Comparison of ENCODE assay signal across 1 cellular context in the genomic region with DNA sequence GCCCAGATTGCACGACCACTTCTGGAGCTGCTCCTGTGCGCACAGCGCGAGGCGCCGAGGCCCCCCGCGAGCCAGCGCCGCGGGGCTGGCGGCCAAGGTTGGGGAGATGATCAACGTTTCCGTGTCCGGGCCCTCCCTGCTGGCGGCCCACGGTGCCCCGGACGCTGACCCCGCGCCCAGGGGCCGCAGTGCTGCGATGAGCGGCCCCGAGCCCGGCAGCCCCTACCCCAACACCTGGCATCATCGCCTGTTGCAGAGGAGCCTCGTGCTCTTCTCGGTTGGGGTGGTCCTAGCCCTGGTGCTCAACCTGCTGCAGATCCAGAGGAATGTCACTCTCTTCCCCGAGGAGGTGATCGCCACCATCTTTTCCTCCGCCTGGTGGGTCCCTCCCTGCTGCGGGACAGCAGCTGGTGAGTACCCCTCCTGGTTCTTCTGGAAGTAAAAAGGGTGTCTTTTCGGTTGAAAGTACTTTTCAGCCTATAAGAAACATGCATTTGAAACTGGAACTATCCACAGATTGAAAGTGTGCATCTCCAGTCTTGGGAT.
TF ChIP-seq lines count a peak whose summit lies in the region.

No MANE protein-coding gene starts in this region.

TF ChIP-seq in K562, 482 proteins besides CTCF, POLR2A, EP300 and RAD21 (continued from another document):
- TF ChIP-seq, protein P1, sequence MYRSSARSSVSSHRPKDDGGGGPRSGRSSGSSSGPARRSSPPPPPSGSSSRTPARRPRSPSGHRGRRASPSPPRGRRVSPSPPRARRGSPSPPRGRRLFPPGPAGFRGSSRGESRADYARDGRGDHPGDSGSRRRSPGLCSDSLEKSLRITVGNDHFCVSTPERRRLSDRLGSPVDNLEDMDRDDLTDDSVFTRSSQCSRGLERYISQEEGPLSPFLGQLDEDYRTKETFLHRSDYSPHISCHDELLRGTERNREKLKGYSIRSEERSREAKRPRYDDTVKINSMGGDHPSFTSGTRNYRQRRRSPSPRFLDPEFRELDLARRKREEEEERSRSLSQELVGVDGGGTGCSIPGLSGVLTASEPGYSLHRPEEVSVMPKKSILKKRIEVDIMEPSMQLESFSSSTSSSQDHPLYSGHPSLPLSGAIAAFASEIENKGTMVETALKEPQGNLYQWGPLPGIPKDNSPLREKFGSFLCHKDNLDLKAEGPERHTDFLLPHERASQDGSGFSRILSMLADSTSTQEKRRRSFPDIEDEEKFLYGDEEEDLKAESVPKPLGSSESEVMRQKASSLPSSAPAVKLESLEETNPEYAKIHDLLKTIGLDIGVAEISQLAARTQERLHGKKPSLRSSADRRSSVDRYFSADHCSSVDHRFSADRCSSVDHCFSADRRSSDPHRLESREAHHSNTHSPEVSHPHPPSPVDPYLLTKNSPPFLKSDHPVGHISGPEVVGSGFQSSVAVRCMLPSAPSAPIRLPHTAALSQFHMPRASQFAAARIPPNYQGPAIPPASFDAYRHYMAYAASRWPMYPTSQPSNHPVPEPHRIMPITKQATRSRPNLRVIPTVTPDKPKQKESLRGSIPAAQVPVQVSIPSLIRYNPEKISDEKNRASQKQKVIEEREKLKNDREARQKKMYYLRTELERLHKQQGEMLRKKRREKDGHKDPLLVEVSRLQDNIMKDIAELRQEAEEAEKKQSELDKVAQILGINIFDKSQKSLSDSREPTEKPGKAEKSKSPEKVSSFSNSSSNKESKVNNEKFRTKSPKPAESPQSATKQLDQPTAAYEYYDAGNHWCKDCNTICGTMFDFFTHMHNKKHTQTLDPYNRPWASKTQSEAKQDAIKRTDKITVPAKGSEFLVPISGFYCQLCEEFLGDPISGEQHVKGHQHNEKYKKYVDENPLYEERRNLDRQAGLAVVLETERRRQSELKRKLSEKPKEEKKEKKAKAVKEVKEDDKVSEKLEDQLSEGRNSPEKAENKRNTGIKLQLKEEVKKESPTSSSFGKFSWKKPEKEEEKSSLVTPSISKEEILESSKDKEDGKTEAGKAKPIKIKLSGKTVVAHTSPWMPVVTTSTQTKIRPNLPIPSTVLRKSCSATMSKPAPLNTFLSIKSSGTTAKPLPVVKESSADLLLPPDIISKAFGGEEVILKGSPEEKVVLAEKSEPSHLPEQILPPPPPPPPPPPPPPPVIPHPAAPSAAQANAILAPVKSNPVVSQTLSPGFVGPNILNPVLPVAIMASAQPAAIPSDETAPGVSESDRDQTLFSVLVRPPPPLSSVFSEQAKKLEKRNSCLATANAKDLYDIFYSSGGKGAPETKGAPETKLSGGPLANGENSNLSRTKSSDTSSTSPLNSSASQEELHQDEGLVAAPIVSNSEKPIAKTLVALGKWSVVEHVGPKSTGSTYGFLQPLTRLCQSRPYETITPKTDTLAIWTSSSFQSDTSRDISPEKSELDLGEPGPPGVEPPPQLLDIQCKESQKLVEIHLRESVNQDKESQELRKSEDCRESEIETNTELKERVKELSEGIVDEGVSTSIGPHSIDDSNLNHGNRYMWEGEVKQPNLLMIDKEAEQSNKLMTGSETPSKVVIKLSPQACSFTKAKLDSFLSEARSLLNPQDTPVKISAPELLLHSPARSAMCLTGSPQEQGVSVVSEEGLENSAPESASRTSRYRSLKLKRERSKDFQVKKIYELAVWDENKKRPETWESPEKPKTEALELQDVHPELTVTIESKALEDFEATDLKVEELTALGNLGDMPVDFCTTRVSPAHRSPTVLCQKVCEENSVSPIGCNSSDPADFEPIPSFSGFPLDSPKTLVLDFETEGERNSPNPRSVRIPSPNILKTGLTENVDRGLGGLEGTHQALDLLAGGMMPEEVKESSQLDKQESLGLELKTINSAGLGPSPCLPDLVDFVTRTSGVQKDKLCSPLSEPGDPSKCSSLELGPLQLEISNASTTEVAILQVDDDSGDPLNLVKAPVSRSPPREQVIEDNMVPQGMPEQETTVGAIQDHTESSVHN (IDR thresholded peaks at IDR 0.05; ENCODE audit: borderline replicate concordance in 1 of 2, low read depth in 1 of 2) = no peak
- TF ChIP-seq POLR2AphosphoS2 (IDR thresholded peaks at IDR 0.05; ENCODE audit: low read length) (0 out of 2 replicates have a peak, but pooled peaks have one; percentile 13), BRD4 (IDR thresholded peaks at IDR 0.05) (peak; percentile 49; the same call in 1 of the 2 replicates), ATF7 (IDR thresholded peaks at IDR 0.05) (no peak), SIN3A (IDR thresholded peaks at IDR 0.05; ENCODE audit: borderline replicate concordance in 2 of 2, control insufficient read depth in 1 of 2, low read depth in 2 of 2, low read length in 2 of 2) (no peak; a peak in 1 of 4 replicates), HDAC1 (IDR thresholded peaks at IDR 0.05) (0 out of 4 replicates have a peak, but pooled peaks of 1 of the 2 experiments have one; percentile 3), ZNF79 (CRISPR knock-in tag; IDR thresholded peaks at IDR 0.05; ENCODE audit: low read depth) (no peak), ZNF146 (CRISPR knock-in tag; IDR thresholded peaks at IDR 0.05; ENCODE audit: unreplicated experiment) (no peak), ZNF707 (CRISPR knock-in tag; conservative IDR thresholded peaks at IDR 0.05) (no peak), MAX (CRISPR knock-in tag; IDR thresholded peaks at IDR 0.05) (0 out of 2 replicates have a peak, but pooled peaks have one; percentile 26), FIP1L1 (IDR thresholded peaks at IDR 0.05; ENCODE audit: low read depth, low read length, poor library complexity, severe bottlenecking) (peak; percentile 3), SP2 (IDR thresholded peaks at IDR 0.05; ENCODE audit: extremely low read depth, low read depth, low read length, poor library complexity, severe bottlenecking) (no peak), ZFP36 (IDR thresholded peaks at IDR 0.05; ENCODE audit: low read depth, low read length, partially characterized antibody) (peak; percentile 2), YY1 (IDR thresholded peaks at IDR 0.05; ENCODE audit: borderline replicate concordance in 1 of 3, control insufficient read depth in 1 of 3, extremely low read depth in 1 of 3, insufficient read depth in 3 of 3, insufficient read length in 1 of 3, insufficient replicate concordance in 2 of 3, low read depth in 1 of 3, low read length in 2 of 3) (peak in 1 of 3 experiments; percentile 43)
- TF ChIP-seq, protein P2, sequence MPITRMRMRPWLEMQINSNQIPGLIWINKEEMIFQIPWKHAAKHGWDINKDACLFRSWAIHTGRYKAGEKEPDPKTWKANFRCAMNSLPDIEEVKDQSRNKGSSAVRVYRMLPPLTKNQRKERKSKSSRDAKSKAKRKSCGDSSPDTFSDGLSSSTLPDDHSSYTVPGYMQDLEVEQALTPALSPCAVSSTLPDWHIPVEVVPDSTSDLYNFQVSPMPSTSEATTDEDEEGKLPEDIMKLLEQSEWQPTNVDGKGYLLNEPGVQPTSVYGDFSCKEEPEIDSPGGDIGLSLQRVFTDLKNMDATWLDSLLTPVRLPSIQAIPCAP (CRISPR knock-in tag; IDR thresholded peaks at IDR 0.05; ENCODE audit: borderline replicate concordance) = no peak
- TF ChIP-seq, protein P3, sequence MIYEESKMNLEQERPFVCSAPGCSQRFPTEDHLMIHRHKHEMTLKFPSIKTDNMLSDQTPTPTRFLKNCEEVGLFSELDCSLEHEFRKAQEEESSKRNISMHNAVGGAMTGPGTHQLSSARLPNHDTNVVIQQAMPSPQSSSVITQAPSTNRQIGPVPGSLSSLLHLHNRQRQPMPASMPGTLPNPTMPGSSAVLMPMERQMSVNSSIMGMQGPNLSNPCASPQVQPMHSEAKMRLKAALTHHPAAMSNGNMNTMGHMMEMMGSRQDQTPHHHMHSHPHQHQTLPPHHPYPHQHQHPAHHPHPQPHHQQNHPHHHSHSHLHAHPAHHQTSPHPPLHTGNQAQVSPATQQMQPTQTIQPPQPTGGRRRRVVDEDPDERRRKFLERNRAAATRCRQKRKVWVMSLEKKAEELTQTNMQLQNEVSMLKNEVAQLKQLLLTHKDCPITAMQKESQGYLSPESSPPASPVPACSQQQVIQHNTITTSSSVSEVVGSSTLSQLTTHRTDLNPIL (CRISPR knock-in tag; IDR thresholded peaks at IDR 0.05) = no peak
- TF ChIP-seq, protein P4, sequence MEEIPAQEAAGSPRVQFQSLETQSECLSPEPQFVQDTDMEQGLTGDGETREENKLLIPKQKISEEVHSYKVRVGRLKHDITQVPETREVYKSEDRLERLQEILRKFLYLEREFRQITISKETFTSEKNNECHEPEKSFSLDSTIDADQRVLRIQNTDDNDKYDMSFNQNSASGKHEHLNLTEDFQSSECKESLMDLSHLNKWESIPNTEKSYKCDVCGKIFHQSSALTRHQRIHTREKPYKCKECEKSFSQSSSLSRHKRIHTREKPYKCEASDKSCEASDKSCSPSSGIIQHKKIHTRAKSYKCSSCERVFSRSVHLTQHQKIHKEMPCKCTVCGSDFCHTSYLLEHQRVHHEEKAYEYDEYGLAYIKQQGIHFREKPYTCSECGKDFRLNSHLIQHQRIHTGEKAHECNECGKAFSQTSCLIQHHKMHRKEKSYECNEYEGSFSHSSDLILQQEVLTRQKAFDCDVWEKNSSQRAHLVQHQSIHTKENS (CRISPR knock-in tag; IDR thresholded peaks at IDR 0.05) = no peak
